Comparison of ENCODE assay signal across 1 cellular context in genomic region chr9:35645736-35646582, GRCh38.
TF ChIP-seq lines count a peak whose summit lies in the region.

No MANE protein-coding gene starts in this region.

TF ChIP-seq in H1, 55 proteins besides CTCF, POLR2A, EP300 and RAD21:
- peak; percentile 19; the same call in 1 of the 2 replicates for TF ChIP-seq YY1 (IDR thresholded peaks at IDR 0.05; ENCODE audit: low read depth, low read length)
- peak; percentile 51 for TF ChIP-seq ASH2L (IDR thresholded peaks at IDR 0.05; ENCODE audit: low read length)
- TF ChIP-seq SP4 (IDR thresholded peaks at IDR 0.05; ENCODE audit: low read length) = no peak
- TF ChIP-seq TEAD4 (IDR thresholded peaks at IDR 0.05; ENCODE audit: low read depth, low read length) = peak; percentile 94
- peak; percentile 8; the same call in 1 of the 2 replicates for TF ChIP-seq TAF1 (IDR thresholded peaks at IDR 0.05; ENCODE audit: low read depth, low read length)
- TF ChIP-seq NANOG (IDR thresholded peaks at IDR 0.05; ENCODE audit: insufficient read depth, low read depth, low read length, poor library complexity, severe bottlenecking) = no peak
- no peak for TF ChIP-seq HDAC2 (IDR thresholded peaks at IDR 0.05; ENCODE audit: borderline replicate concordance in 1 of 2, low read depth in 2 of 2, low read length in 2 of 2)
- TF ChIP-seq ATF2 (IDR thresholded peaks at IDR 0.05; ENCODE audit: low read length) = 0 out of 2 replicates have a peak, but pooled peaks have one; percentile 19
